ENCODE assay signal across 19 cellular contexts in the genomic region with DNA sequence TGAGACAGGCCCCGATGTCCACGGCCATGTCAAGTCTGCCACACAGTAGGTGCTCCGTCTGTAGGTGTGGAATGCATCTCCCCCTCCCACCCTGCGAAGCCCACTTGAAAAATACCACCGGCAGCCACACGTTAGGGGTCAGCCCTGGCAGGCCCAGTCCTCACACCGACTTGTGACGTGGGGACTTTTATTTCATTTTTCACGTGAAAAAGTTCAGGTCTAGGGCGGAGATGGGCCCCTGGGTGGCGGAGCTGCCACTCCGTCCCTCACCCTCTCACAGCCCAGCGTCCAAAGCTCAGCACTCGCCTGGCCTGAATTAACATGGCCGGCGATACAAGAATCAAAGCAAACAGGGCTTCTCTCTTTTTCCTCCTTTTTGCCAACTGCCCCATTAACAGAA. TPM values are rescaled to one million over a fixed set of nuclear protein-coding genes. Genes with fewer than 3 reads are reported as not detected.
DNase-seq lines count a peak whose midpoint lies in the region; ATAC-seq and TF ChIP-seq lines count a peak whose summit lies in the region.
"Had no signal": no experiment of that assay in that cellular context is flagged by ENCODE, and none has a peak within 500 bp of the region (broad histone marks: within the 10 kb centered on the region; RNA-seq: fewer than 3 reads in every experiment).

No MANE protein-coding gene starts in this region.

- no peak for TF ChIP-seq CTCF in right atrium auricular region (IDR thresholded peaks at IDR 0.05)
- no peak for TF ChIP-seq CTCF in hepatocyte (IDR thresholded peaks at IDR 0.05; ENCODE audit: poor library complexity)

- no peaks in the 10 kb centered on the region for H4K20me1 ChIP-seq in hepatocyte (ENCODE audit: insufficient read depth, poor library complexity, severe bottlenecking)

- intact Hi-C loops in Right ventricle myocardium superior (cut with DNase I) = no loop called here

- H3K27ac ChIP-seq in right atrium auricular region = peak overlapping the region; percentile 56 to 65
- H3K27ac ChIP-seq in hepatocyte = no peak overlapping the region
- H3K27ac ChIP-seq: C4-2B, KMS-11 had no signal

- DNase-seq in right atrium auricular region (ENCODE audit: low spot score) (no peak), Right ventricle myocardium superior (no peak), islet precursor cell (peak; percentile 41), ureter (ENCODE audit: low spot score) (peak; percentile 34), hepatocyte (ENCODE audit: low spot score) (no peak)
- DNase-seq: DMS 273 treated with DMSO at 0.1 percent for 48 hours; GDM1; GM23248; NCI-H1436 treated with DMSO at 0.1 percent for 48 hours; NCI-H2029 treated with DMSO at 0.1 percent for 48 hours; NCI-H2171 treated with DMSO at 0.1 percent for 48 hours; NCI-H446 treated with DMSO at 0.1 percent for 48 hours; NK-92 treated with Interleukin-12 subunit alpha and Interleukin-12 subunit beta, amount 100 ng/mL, for 24 hours; RPMI8226 had no signal

- H3K36me3 ChIP-seq in right atrium auricular region (no peaks in the 10 kb centered on the region), hepatocyte (replicated peaks; ENCODE audit: insufficient read depth, low read depth) (no peaks in the 10 kb centered on the region)

- H3K4me1 ChIP-seq in right atrium auricular region (peaks cover 0 to 50% of the 10 kb centered on the region in 2 donors), hepatocyte (ENCODE audit: insufficient read depth) (no peaks in the 10 kb centered on the region)

- H3K9me3 ChIP-seq in right atrium auricular region (no peaks in the 10 kb centered on the region), hepatocyte (ENCODE audit: low read depth) (no peaks in the 10 kb centered on the region)
- H3K9me3 ChIP-seq: SJSA1 had no signal

- H3K9me2 ChIP-seq in hepatocyte (replicated peaks; ENCODE audit: insufficient read depth) = no peaks in the 10 kb centered on the region

- H3K4me3 ChIP-seq in right atrium auricular region (no peak overlapping the region), hepatocyte (no peak overlapping the region)
- H3K4me3 ChIP-seq: GM12878, GM23248, SJSA1 had no signal

- no peaks in the 10 kb centered on the region for H3K79me2 ChIP-seq in hepatocyte

- no peak overlapping the region for H3K4me2 ChIP-seq in hepatocyte
- H3K4me2 ChIP-seq: KMS-11 had no signal

- no peaks in the 10 kb centered on the region for H3K27me3 ChIP-seq in right atrium auricular region
- no peaks in the 10 kb centered on the region for H3K27me3 ChIP-seq in hepatocyte
- H3K27me3 ChIP-seq: SJSA1 had no signal

- WGBS in hepatocyte (ENCODE audit: low lambda C conversion rate, missing lambda C conversion rate) = 90% methylated on average over 16 of the region's 16 CpGs

- ATAC-seq in Right ventricle myocardium superior (ENCODE audit: poor library complexity) (no peak), HG03565 (IDR thresholded peaks at IDR 0.05; ENCODE audit: unreplicated experiment) (no peak)
- ATAC-seq: GM12878 had no signal

- no peak overlapping the region for H2AFZ ChIP-seq in hepatocyte

RNA-seq across cellular contexts. Expression of a gene that starts 3.8 kb away (rescaled TPM):
- total RNA-seq in right atrium auricular region (under 1 TPM; 0.19 to 0.35 TPM), Right ventricle myocardium superior (0.22 TPM), ureter (not detected), hepatocyte (0.04 and 0.10 TPM in 2 replicates)
- 0.05 TPM in 1 of 2 replicates, not detected in the other for polyA plus RNA-seq in hepatocyte
- total RNA-seq: GM23248 had no signal

RNA-seq across cellular contexts. Expression of a gene that starts 8.4 kb away (rescaled TPM):
- 100 to 1,000 TPM; 117 to 152 TPM for total RNA-seq in right atrium auricular region
- total RNA-seq in Right ventricle myocardium superior = 133 TPM
- total RNA-seq in ureter = 116 TPM
- 123 and 161 TPM in 2 replicates for total RNA-seq in hepatocyte
- 5.0 and 7.1 TPM in 2 replicates for polyA plus RNA-seq in hepatocyte

RNA-seq across cellular contexts. Expression of a gene that starts 16.7 kb away (rescaled TPM):
- 10 to 100 TPM; 41.3 to 42.0 TPM for total RNA-seq in right atrium auricular region
- 143 TPM for total RNA-seq in Right ventricle myocardium superior
- total RNA-seq in ureter = 77.7 TPM
- 32.2 and 32.9 TPM in 2 replicates for total RNA-seq in hepatocyte
- polyA plus RNA-seq in hepatocyte = 217 and 227 TPM in 2 replicates

RNA-seq across cellular contexts. Expression of a gene that starts 27.2 kb away (rescaled TPM):
- total RNA-seq in right atrium auricular region (10 to 100 TPM; 34.6 to 35.2 TPM), Right ventricle myocardium superior (37.6 TPM), ureter (62.1 TPM), hepatocyte (70.3 and 75.7 TPM in 2 replicates)
- 33.0 and 38.2 TPM in 2 replicates for polyA plus RNA-seq in hepatocyte

RNA-seq across cellular contexts. Expression of a gene that starts 34.4 kb away (rescaled TPM):
- total RNA-seq in right atrium auricular region (10 to 100 TPM; 24.5 to 27.5 TPM), Right ventricle myocardium superior (29.0 TPM), ureter (70.6 TPM), hepatocyte (41.7 and 48.3 TPM in 2 replicates)
- polyA plus RNA-seq in hepatocyte = 64.0 and 77.7 TPM in 2 replicates

Comparison
In these comparisons a context has a peak if more than half of its experiments do, and no peak if none do; other contexts are left out.
1. DNase-seq: peak in islet precursor cell (single experiment) and ureter (single experiment); none in right atrium auricular region (single experiment), Right ventricle myocardium superior (single experiment) and hepatocyte (single experiment).